In the genomic region with DNA sequence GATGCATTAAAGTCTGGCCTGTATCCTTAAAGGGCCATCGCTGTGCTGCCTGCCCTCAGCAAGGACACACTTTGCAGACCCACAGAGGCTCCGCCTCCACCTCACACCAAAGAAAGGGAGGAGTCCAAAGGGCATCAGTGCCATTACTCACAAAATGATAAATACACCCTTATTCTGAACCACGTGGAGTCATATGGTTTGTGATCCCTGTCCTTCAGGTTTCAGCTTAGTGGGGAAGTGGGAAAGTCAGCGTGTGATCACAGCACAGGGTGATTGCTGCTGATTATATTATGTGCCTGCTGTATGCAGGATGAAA, we compare ENCODE assay signal across 22 cellular contexts. TPM values are rescaled to one million over a fixed set of nuclear protein-coding genes. Genes with fewer than 3 reads are reported as not detected.
"Had no signal": no experiment of that assay in that cellular context is flagged by ENCODE, and none has a peak within 500 bp of the region (broad histone marks: within the 10 kb centered on the region; RNA-seq: fewer than 3 reads in every experiment).

No MANE protein-coding gene starts in this region.

- DNase-seq: effector memory CD8-positive, alpha-beta T cell; heart right ventricle; immature natural killer cell; mesenchymal stem cell; naive thymus-derived CD4-positive, alpha-beta T cell; nephron progenitor cell; retina; right lobe of liver; stimulated activated CD4-positive, alpha-beta T cell treated with anti-CD3 and anti-CD28 coated beads, Interleukin-12 subunit alpha, Interleukin-12 subunit beta, amount 100 ng/mL, for 4 hours; stimulated activated naive CD4-positive, alpha-beta T cell treated with Interleukin-2 at 50 U/mL for 16 hours; trophoblast cell had no signal

- H3K9me3 ChIP-seq: esophagus muscularis mucosa, gastrocnemius medialis, heart right ventricle, psoas muscle, right lobe of liver had no signal

- FAIRE-seq: colon, keratinocyte had no signal

- H3K9me3 Mint-ChIP-seq: dendritic cell treated with granulocyte-macrophage colony-stimulating factor and Interleukin-4, amounts not matched to agents 40 ng/mL and 50 ng/mL, for 4 days; effector memory CD8-positive, alpha-beta T cell; immature natural killer cell; naive thymus-derived CD4-positive, alpha-beta T cell; nephron progenitor cell had no signal

- H3K4me3 ChIP-seq: esophagus muscularis mucosa, gastrocnemius medialis, heart right ventricle, lung, psoas muscle, right lobe of liver, skin epidermis had no signal

- H3K27me3 ChIP-seq: esophagus muscularis mucosa, gastrocnemius medialis, heart right ventricle, right lobe of liver had no signal

- H3K27ac Mint-ChIP-seq: dendritic cell treated with granulocyte-macrophage colony-stimulating factor and Interleukin-4, amounts not matched to agents 40 ng/mL and 50 ng/mL, for 4 days had no signal

- ATAC-seq: effector memory CD8-positive, alpha-beta T cell; heart right ventricle; left ventricle myocardium superior; naive thymus-derived CD4-positive, alpha-beta T cell had no signal

- H3K4me3 Mint-ChIP-seq: dendritic cell treated with granulocyte-macrophage colony-stimulating factor and Interleukin-4, amounts not matched to agents 40 ng/mL and 50 ng/mL, for 4 days; effector memory CD8-positive, alpha-beta T cell; immature natural killer cell; naive thymus-derived CD4-positive, alpha-beta T cell; nephron progenitor cell had no signal

- H3K27ac ChIP-seq: epithelial cell of prostate, esophagus muscularis mucosa, heart right ventricle, parathyroid adenoma, psoas muscle, right lobe of liver, skin epidermis had no signal

- H3K4me1 ChIP-seq: gastrocnemius medialis, heart right ventricle, psoas muscle had no signal

- H3K4me1 Mint-ChIP-seq: nephron progenitor cell had no signal

- H3K27me3 Mint-ChIP-seq: dendritic cell treated with granulocyte-macrophage colony-stimulating factor and Interleukin-4, amounts not matched to agents 40 ng/mL and 50 ng/mL, for 4 days; effector memory CD8-positive, alpha-beta T cell; naive thymus-derived CD4-positive, alpha-beta T cell had no signal

RNA-seq across cellular contexts. Expression of gene MSANTD1, which starts 35.9 kb away (rescaled TPM):
- polyA plus RNA-seq: immature natural killer cell; keratinocyte; naive thymus-derived CD4-positive, alpha-beta T cell had no signal
